Comparison of ENCODE assay signal across 12 cellular contexts in genomic region chr10:62924344-62924748, GRCh38.
DNase-seq lines count a peak whose midpoint lies in the region; ATAC-seq and TF ChIP-seq lines count a peak whose summit lies in the region.
"Had no signal": no experiment of that assay in that cellular context is flagged by ENCODE, and none has a peak within 500 bp of the region (broad histone marks: within the 10 kb centered on the region; RNA-seq: fewer than 3 reads in every experiment).

No MANE protein-coding gene starts in this region.

- H3K36me3 ChIP-seq in brain microvascular endothelial cell (replicated peaks), result no peaks in the 10 kb centered on the region
- H3K36me3 ChIP-seq: ascending aorta had no signal

- peak; percentile 9 for DNase-seq in Caki2 (ENCODE audit: low read depth)
- peak; percentile 3 for DNase-seq in RPMI8226
- peak; percentile 12 for DNase-seq in left kidney (ENCODE audit: low read depth, low spot score)
- no peak for DNase-seq in brain microvascular endothelial cell
- no peak for DNase-seq in pons (ENCODE audit: low spot score)
- DNase-seq in RKO (ENCODE audit: low spot score), result no peak
- DNase-seq: DMS79, NCI-H2029 had no signal

- no peaks in the 10 kb centered on the region for H3K27me3 ChIP-seq in brain microvascular endothelial cell (replicated peaks)
- H3K27me3 ChIP-seq: ascending aorta had no signal

- no peak overlapping the region for H3K4me3 ChIP-seq in brain microvascular endothelial cell (ENCODE audit: low read depth, low read length)
- H3K4me3 ChIP-seq: ascending aorta had no signal

- no peak overlapping the region for H3K27ac ChIP-seq in brain microvascular endothelial cell
- H3K27ac ChIP-seq: ascending aorta, epithelial cell of prostate had no signal

- no peak for TF ChIP-seq CTCF in brain microvascular endothelial cell (IDR thresholded peaks at IDR 0.05; ENCODE audit: low read depth, low read length, missing control alignments)

- ATAC-seq in GM18867 (IDR thresholded peaks at IDR 0.05; ENCODE audit: unreplicated experiment), result peak; percentile 94
- ATAC-seq in GM19467 (IDR thresholded peaks at IDR 0.05; ENCODE audit: unreplicated experiment), result no peak

- in situ Hi-C loops in Caki2 (cut with HindIII; ENCODE audit: low pct_unique_long_range_greater_than_20kb, low sequenced_read_pairs), result no loop called here
- in situ Hi-C loops in brain microvascular endothelial cell (cut with HindIII; ENCODE audit: low pct_ligation_motif_present, low sequenced_read_pairs), result no loop called here

Comparison
In these comparisons a context has a peak if more than half of its experiments do, and no peak if none do; other contexts are left out.
1. DNase-seq: peak in Caki2 (single experiment), RPMI8226 (single experiment) and left kidney (single experiment); none in brain microvascular endothelial cell (single experiment), pons (single experiment) and RKO (single experiment).